8 cellular contexts compared by ENCODE assay signal in genomic region chr7:90244909-90245841, GRCh38. TPM values are rescaled to one million over a fixed set of nuclear protein-coding genes. Genes with fewer than 3 reads are reported as not detected.
DNase-seq lines count a peak whose midpoint lies in the region; ATAC-seq and TF ChIP-seq lines count a peak whose summit lies in the region.

Gene CFAP69, plus strand, starts transcription at chr7:90245174. Its CDS starts 251 bp downstream, at chr7:90245425.

- peaks cover 21% of the 10 kb centered on the region for H3K4me1 Mint-ChIP-seq in activated T-helper 1 cell treated with anti-CD3 and anti-CD28 coated beads, Interleukin-12 subunit alpha, Interleukin-12 subunit beta, Interleukin-2, Interleukin-4 antibody, amounts not matched to agents 30 ng/mL and 10 ng/mL and 1 ng/mL, durations not matched to agents 14 hours and 24 hours and 36 hours (ENCODE audit: low read depth)
- H3K4me1 Mint-ChIP-seq in naive thymus-derived CD8-positive, alpha-beta T cell = peaks cover 10 to 26% (median 20%) of the 10 kb centered on the region in 4 donors
- H3K4me1 Mint-ChIP-seq in stimulated activated effector memory CD8-positive, alpha-beta T cell treated with anti-CD3 and anti-CD28 coated beads, Interleukin-12 subunit alpha, Interleukin-12 subunit beta, amount 100 ng/mL, for 72 hours = peaks cover 23% of the 10 kb centered on the region

- ATAC-seq in GM21529 (IDR thresholded peaks at IDR 0.05; ENCODE audit: unreplicated experiment) (peak; percentile 85), Panc1 (peak; percentile 97)
- peak; percentile 87 to 88 for ATAC-seq in naive thymus-derived CD8-positive, alpha-beta T cell
- ATAC-seq in stimulated activated effector memory CD8-positive, alpha-beta T cell treated with anti-CD3 and anti-CD28 coated beads, Interleukin-12 subunit alpha, Interleukin-12 subunit beta, amount 100 ng/mL, for 72 hours = peak; percentile 95

- H3K27me3 ChIP-seq in Panc1 (ENCODE audit: control insufficient read depth, insufficient read depth, low read length) = no peaks in the 10 kb centered on the region

- no TSS peak for BruUV-seq in Panc1 (replicated peaks; lab: Mats Ljungman, UMichigan)

- in situ Hi-C loops in Panc1 (cut with HindIII; ENCODE audit: low pct_unique_long_range_greater_than_20kb, low sequenced_read_pairs) = no loop called here

- H3K27ac Mint-ChIP-seq in activated T-helper 1 cell treated with anti-CD3 and anti-CD28 coated beads, Interleukin-12 subunit alpha, Interleukin-12 subunit beta, Interleukin-2, Interleukin-4 antibody, amounts not matched to agents 30 ng/mL and 10 ng/mL and 1 ng/mL, durations not matched to agents 14 hours and 24 hours and 36 hours = peak within 1 kb of the TSS; percentile 60
- H3K27ac Mint-ChIP-seq in naive thymus-derived CD8-positive, alpha-beta T cell = peak within 1 kb of the TSS in 8 of 10 donors; percentile 59 to 96 (median 91)
- H3K27ac Mint-ChIP-seq in stimulated activated effector memory CD8-positive, alpha-beta T cell treated with anti-CD3 and anti-CD28 coated beads, Interleukin-12 subunit alpha, Interleukin-12 subunit beta, amount 100 ng/mL, for 72 hours = peak within 1 kb of the TSS; percentile 82

- CTCF ChIA-PET in Panc1 (lab: Charles Lee) = no interaction called here

- POLR2A ChIA-PET in Panc1 (lab: Charles Lee) = no interaction called here
- POLR2A ChIA-PET in naive thymus-derived CD8-positive, alpha-beta T cell (lab: Charles Lee) = no interaction called here

- H3K27ac ChIP-seq in Panc1 (ENCODE audit: low read length) = peak within 1 kb of the TSS; percentile 66

- H3K4me3 ChIP-seq in Panc1 (ENCODE audit: low read depth in 2 of 2, low read length in 2 of 2) (peak within 1 kb of the TSS; percentile 85 to 87), fibroblast of mammary gland (ENCODE audit: control insufficient read depth, low read depth, low read length) (peak within 1 kb of the TSS; percentile 78)

- peaks cover 14% of the 10 kb centered on the region for H3K4me1 ChIP-seq in Panc1 (ENCODE audit: control insufficient read depth, insufficient read depth, low read length)

- H3K36me3 Mint-ChIP-seq in activated T-helper 1 cell treated with anti-CD3 and anti-CD28 coated beads, Interleukin-12 subunit alpha, Interleukin-12 subunit beta, Interleukin-2, Interleukin-4 antibody, amounts not matched to agents 30 ng/mL and 10 ng/mL and 1 ng/mL, durations not matched to agents 14 hours and 24 hours and 36 hours (ENCODE audit: low read depth) = no peaks in the 10 kb centered on the region
- H3K36me3 Mint-ChIP-seq in naive thymus-derived CD8-positive, alpha-beta T cell = no peaks in the 10 kb centered on the region
- H3K36me3 Mint-ChIP-seq in stimulated activated effector memory CD8-positive, alpha-beta T cell treated with anti-CD3 and anti-CD28 coated beads, Interleukin-12 subunit alpha, Interleukin-12 subunit beta, amount 100 ng/mL, for 72 hours = peaks cover 5% of the 10 kb centered on the region

- no peaks in the 10 kb centered on the region; the same call in 1 of the 2 replicates for H3K36me3 ChIP-seq in Panc1 (ENCODE audit: control insufficient read depth, insufficient read depth, low read length)

- TF ChIP-seq CTCF in Panc1 (IDR thresholded peaks at IDR 0.05) (no peak), fibroblast of mammary gland (conservative IDR thresholded peaks at IDR 0.05; ENCODE audit: control insufficient read depth, insufficient read depth, low read depth, low read length) (peak; percentile 31)

- DNase-seq in DMS53 treated with DMSO at 0.1 percent for 48 hours (lab: John Stamatoyannopoulos, UW; ENCODE audit: unreplicated experiment) (peak; percentile 73), HuH-7.5 (ENCODE audit: low spot score) (peak; percentile 48), Panc1 (ENCODE audit: low read depth, low spot score) (peak; percentile 64), fibroblast of mammary gland (ENCODE audit: low read depth) (peak; percentile 88)
- peak; percentile 79 for DNase-seq in activated T-helper 1 cell treated with anti-CD3 and anti-CD28 coated beads, Interleukin-12 subunit alpha, Interleukin-12 subunit beta, Interleukin-2, Interleukin-4 antibody, amounts not matched to agents 30 ng/mL and 10 ng/mL and 1 ng/mL, durations not matched to agents 14 hours and 24 hours and 36 hours (ENCODE audit: low spot score)
- DNase-seq in naive thymus-derived CD8-positive, alpha-beta T cell = peak; percentile 73 to 94 (median 85)
- DNase-seq in stimulated activated effector memory CD8-positive, alpha-beta T cell treated with anti-CD3 and anti-CD28 coated beads, Interleukin-12 subunit alpha, Interleukin-12 subunit beta, amount 100 ng/mL, for 72 hours (ENCODE audit: low spot score in 2 of 2) = peak; percentile 74 to 91

- no peaks in the 10 kb centered on the region for H3K9me3 Mint-ChIP-seq in activated T-helper 1 cell treated with anti-CD3 and anti-CD28 coated beads, Interleukin-12 subunit alpha, Interleukin-12 subunit beta, Interleukin-2, Interleukin-4 antibody, amounts not matched to agents 30 ng/mL and 10 ng/mL and 1 ng/mL, durations not matched to agents 14 hours and 24 hours and 36 hours
- H3K9me3 Mint-ChIP-seq in naive thymus-derived CD8-positive, alpha-beta T cell = no peaks in the 10 kb centered on the region
- H3K9me3 Mint-ChIP-seq in stimulated activated effector memory CD8-positive, alpha-beta T cell treated with anti-CD3 and anti-CD28 coated beads, Interleukin-12 subunit alpha, Interleukin-12 subunit beta, amount 100 ng/mL, for 72 hours = no peaks in the 10 kb centered on the region

- H3K4me3 Mint-ChIP-seq in activated T-helper 1 cell treated with anti-CD3 and anti-CD28 coated beads, Interleukin-12 subunit alpha, Interleukin-12 subunit beta, Interleukin-2, Interleukin-4 antibody, amounts not matched to agents 30 ng/mL and 10 ng/mL and 1 ng/mL, durations not matched to agents 14 hours and 24 hours and 36 hours = peak within 1 kb of the TSS; percentile 88
- H3K4me3 Mint-ChIP-seq in naive thymus-derived CD8-positive, alpha-beta T cell = peak within 1 kb of the TSS; percentile 81 to 96 (median 92)
- peak within 1 kb of the TSS; percentile 89 for H3K4me3 Mint-ChIP-seq in stimulated activated effector memory CD8-positive, alpha-beta T cell treated with anti-CD3 and anti-CD28 coated beads, Interleukin-12 subunit alpha, Interleukin-12 subunit beta, amount 100 ng/mL, for 72 hours

- peaks cover 28% of the 10 kb centered on the region for H3K27me3 Mint-ChIP-seq in activated T-helper 1 cell treated with anti-CD3 and anti-CD28 coated beads, Interleukin-12 subunit alpha, Interleukin-12 subunit beta, Interleukin-2, Interleukin-4 antibody, amounts not matched to agents 30 ng/mL and 10 ng/mL and 1 ng/mL, durations not matched to agents 14 hours and 24 hours and 36 hours (ENCODE audit: insufficient read depth)
- peaks cover 14 to 45% (median 23%) of the 10 kb centered on the region in 5 donors for H3K27me3 Mint-ChIP-seq in naive thymus-derived CD8-positive, alpha-beta T cell

- intact Hi-C loops in Panc1 (cut with micrococcal nuclease; ENCODE audit: unreplicated experiment) = no loop called here
- intact Hi-C loops in activated T-helper 1 cell treated with anti-CD3 and anti-CD28 coated beads, Interleukin-12 subunit alpha, Interleukin-12 subunit beta, Interleukin-2, Interleukin-4 antibody, amounts not matched to agents 30 ng/mL and 10 ng/mL and 1 ng/mL, durations not matched to agents 14 hours and 24 hours and 36 hours (cut with micrococcal nuclease) = loop anchor here (1.0 to 2.0 kb wide), 6 partner anchors 30 to 180 kb away; partner anchors contain the start of genes CLDN12, GTPBP10 and STEAP1

- H3K9me3 ChIP-seq in Panc1 (ENCODE audit: control insufficient read depth, insufficient read depth, low read depth, low read length) = no peaks in the 10 kb centered on the region

RNA-seq across cellular contexts. Expression of gene CFAP69, which starts in this region (rescaled TPM):
- total RNA-seq in Panc1 (2021; ENCODE audit: unreplicated experiment) = 0.51 TPM
- polyA plus RNA-seq in Panc1 (2012; ENCODE audit: insufficient read length) = 1.4 TPM
- total RNA-seq in activated T-helper 1 cell treated with anti-CD3 and anti-CD28 coated beads, Interleukin-12 subunit alpha, Interleukin-12 subunit beta, Interleukin-2, Interleukin-4 antibody, amounts not matched to agents 30 ng/mL and 10 ng/mL and 1 ng/mL, durations not matched to agents 14 hours and 24 hours and 36 hours = not detected in 2 replicates
- total RNA-seq in naive thymus-derived CD8-positive, alpha-beta T cell = under 1 TPM; 0.39 to 0.77 TPM
- not detected for polyA plus RNA-seq in naive thymus-derived CD8-positive, alpha-beta T cell

Comparison
In these comparisons a context has a peak if more than half of its experiments do, and no peak if none do; other contexts are left out.
1. Peak in every context shown above with its lines: DNase-seq, ATAC-seq, H3K4me3 ChIP-seq and H3K27ac ChIP-seq.
2. Peak in DNase-seq in activated T-helper 1 cell treated with anti-CD3 and anti-CD28 coated beads, Interleukin-12 subunit alpha, Interleukin-12 subunit beta, Interleukin-2, Interleukin-4 antibody, amounts not matched to agents 30 ng/mL and 10 ng/mL and 1 ng/mL, durations not matched to agents 14 hours and 24 hours and 36 hours; RNA of the gene not detected or under 1 TPM.
3. Peak in DNase-seq and ATAC-seq in naive thymus-derived CD8-positive, alpha-beta T cell; RNA of the gene not detected or under 1 TPM.